15 cellular contexts compared by ENCODE assay signal in genomic region chr6:44047801-44048200, GRCh38.
"Had no signal": no experiment of that assay in that cellular context is flagged by ENCODE, and none has a peak within 500 bp of the region (broad histone marks: within the 10 kb centered on the region; RNA-seq: fewer than 3 reads in every experiment).

No MANE protein-coding gene starts in this region.

- H3K4me3 ChIP-seq: dorsolateral prefrontal cortex, ovary, SK-N-MC, transverse colon had no signal

- H3K27ac ChIP-seq: ovary, SK-N-MC, VCaP had no signal

- ATAC-seq: activated T-helper 17 cell treated with anti-CD3 and anti-CD28 coated beads, Interleukin-2, amount 50 U/mL, for 72 hours; stimulated activated naive B cell treated with anti-CD40 and anti-IgM and Interleukin-4, amounts not matched to agents 10 μg/mL and 1 μg/mL and 100 μg/mL, for 72 hours had no signal

- H3K36me3 ChIP-seq: ovary, transverse colon had no signal

- DNase-seq: activated CD4-positive, alpha-beta T cell treated with anti-CD3 and anti-CD28 coated beads for 1 hour; activated CD4-positive, alpha-beta T cell treated with anti-CD3 and anti-CD28 coated beads, Interleukin-2, amount 50 U/mL, for 4 hours; activated naive CD4-positive, alpha-beta T cell treated with Interleukin-2 at 50 U/mL for 16 hours; endodermal cell; islet precursor cell; ovary; stimulated activated CD4-positive, alpha-beta T cell treated with anti-CD3 and anti-CD28 coated beads, Interleukin-2, amount 100 ng/mL, for 48 hours; stimulated activated naive B cell treated with anti-CD40 and anti-IgM and Interleukin-4, amounts not matched to agents 10 μg/mL and 1 μg/mL and 100 μg/mL, for 72 hours; T-helper 1 cell; transverse colon had no signal

- H3K9me3 ChIP-seq: ovary, transverse colon had no signal

- H3K27me3 ChIP-seq: dorsolateral prefrontal cortex, ovary, transverse colon had no signal

- H3K36me3 Mint-ChIP-seq: mesothelial cell of epicardium; stimulated activated naive B cell treated with anti-CD40 and anti-IgM and Interleukin-4, amounts not matched to agents 10 μg/mL and 1 μg/mL and 100 μg/mL, for 72 hours had no signal

- H3K9me3 Mint-ChIP-seq: activated T-helper 17 cell treated with anti-CD3 and anti-CD28 coated beads, Interleukin-2, amount 50 U/mL, for 72 hours; endodermal cell; mesothelial cell of epicardium; stimulated activated naive B cell treated with anti-CD40 and anti-IgM and Interleukin-4, amounts not matched to agents 10 μg/mL and 1 μg/mL and 100 μg/mL, for 72 hours had no signal

- H3K4me3 Mint-ChIP-seq: activated T-helper 17 cell treated with anti-CD3 and anti-CD28 coated beads, Interleukin-2, amount 50 U/mL, for 72 hours; endodermal cell; mesothelial cell of epicardium; stimulated activated naive B cell treated with anti-CD40 and anti-IgM and Interleukin-4, amounts not matched to agents 10 μg/mL and 1 μg/mL and 100 μg/mL, for 72 hours had no signal

- H3K27ac Mint-ChIP-seq: activated T-helper 17 cell treated with anti-CD3 and anti-CD28 coated beads, Interleukin-2, amount 50 U/mL, for 72 hours; endodermal cell; mesothelial cell of epicardium; stimulated activated naive B cell treated with anti-CD40 and anti-IgM and Interleukin-4, amounts not matched to agents 10 μg/mL and 1 μg/mL and 100 μg/mL, for 72 hours had no signal
